Comparison of ENCODE assay signal across 13 cellular contexts in genomic region chr1:164638506-164639202, GRCh38.
DNase-seq lines count a peak whose midpoint lies in the region; ATAC-seq, FAIRE-seq and TF ChIP-seq lines count a peak whose summit lies in the region.
"Had no signal": no experiment of that assay in that cellular context is flagged by ENCODE, and none has a peak within 500 bp of the region (broad histone marks: within the 10 kb centered on the region; RNA-seq: fewer than 3 reads in every experiment).

No MANE protein-coding gene starts in this region.

- TF ChIP-seq CTCF in GM23338 (conservative IDR thresholded peaks at IDR 0.05; ENCODE audit: low read depth in 2 of 2) (no peak), PC-9 (conservative IDR thresholded peaks at IDR 0.05) (no peak), cardiac muscle cell (IDR thresholded peaks at IDR 0.05; ENCODE audit: low read depth, low read length) (no peak), pancreas (IDR thresholded peaks at IDR 0.05) (no peak)

- H3K4me2 ChIP-seq in GM23338: 0 out of 2 replicates have a peak overlapping the region, but pooled peaks have one; percentile 41
- peak overlapping the region; percentile 48 for H3K4me2 ChIP-seq in PC-9

- H3K27ac ChIP-seq in GM23338 (ENCODE audit: low read depth) (no peak overlapping the region), PC-9 (peak overlapping the region; percentile 86), cardiac muscle cell (peak overlapping the region; percentile 73), pancreas (peak overlapping the region; percentile 70 to 82 (median 76))

- peaks cover 36% of the 10 kb centered on the region for H3K36me3 Mint-ChIP-seq in GM23338 (ENCODE audit: low read depth)
- H3K36me3 Mint-ChIP-seq: naive thymus-derived CD8-positive, alpha-beta T cell had no signal

- no peaks in the 10 kb centered on the region for H3K9me3 Mint-ChIP-seq in GM23338

- H3K4me1 ChIP-seq in GM23338 (ENCODE audit: insufficient read depth) (peaks cover 60% of the 10 kb centered on the region), PC-9 (replicated peaks; ENCODE audit: insufficient read depth) (peaks cover 62% of the 10 kb centered on the region), cardiac muscle cell (ENCODE audit: low read depth) (peaks cover 50% of the 10 kb centered on the region), pancreas (peaks cover 62 to 82% (median 76%) of the 10 kb centered on the region in 3 donors)

- DNase-seq in GM23338 (ENCODE audit: low spot score) (no peak), PC-9 (no peak), cardiac muscle cell (ENCODE audit: low read depth in 1 of 2, low spot score in 1 of 2) (no peak), pancreas (no peak)
- DNase-seq in activated effector memory CD4-positive, alpha-beta T cell treated with Interleukin-2 at 50 U/mL for 16 hours: no peak
- DNase-seq: activated CD4-positive, alpha-beta T cell treated with anti-CD3 and anti-CD28 coated beads for 48 hours; central memory CD4-positive, alpha-beta T cell; naive thymus-derived CD8-positive, alpha-beta T cell; NCI-H1436 treated with DMSO at 0.1 percent for 48 hours had no signal

- BruUV-seq in PC-9 (replicated peaks; lab: Mats Ljungman, UMichigan): no TSS peak

- H2AFZ ChIP-seq in GM23338 (no peak overlapping the region), PC-9 (no peak overlapping the region)

- H3K27me3 ChIP-seq in GM23338 (ENCODE audit: insufficient read depth) (no peaks in the 10 kb centered on the region), PC-9 (ENCODE audit: insufficient read depth, low read depth) (no peaks in the 10 kb centered on the region), cardiac muscle cell (no peaks in the 10 kb centered on the region), pancreas (no peaks in the 10 kb centered on the region)

- peak overlapping the region; percentile 83 for H3K27ac Mint-ChIP-seq in GM23338
- H3K27ac Mint-ChIP-seq: activated T-helper 17 cell treated with anti-CD3 and anti-CD28 coated beads, Interleukin-2, amount 50 U/mL, for 72 hours; naive thymus-derived CD8-positive, alpha-beta T cell had no signal

- no peaks in the 10 kb centered on the region for H3K9me2 ChIP-seq in GM23338 (ENCODE audit: insufficient read depth)
- no peaks in the 10 kb centered on the region for H3K9me2 ChIP-seq in PC-9 (ENCODE audit: insufficient read depth)

- FAIRE-seq in pancreas (lab: Jason Lieb, UNC): no peak

- peak; percentile 26 for ATAC-seq in GM23338
- peak; percentile 29 to 55 (median 36) for ATAC-seq in pancreas
- ATAC-seq in GM21576 (IDR thresholded peaks at IDR 0.05; ENCODE audit: unreplicated experiment): no peak
- no peak for ATAC-seq in HG03378 (IDR thresholded peaks at IDR 0.05; ENCODE audit: unreplicated experiment)
- no peak for ATAC-seq in GM18867 (IDR thresholded peaks at IDR 0.05; ENCODE audit: unreplicated experiment)
- ATAC-seq: activated T-helper 17 cell treated with anti-CD3 and anti-CD28 coated beads, Interleukin-2, amount 50 U/mL, for 72 hours; naive thymus-derived CD8-positive, alpha-beta T cell had no signal

- WGBS in pancreas, 2 donors: 26 to 36% methylated on average over 14 of the region's 14 CpGs

- no peak overlapping the region for H3K4me3 ChIP-seq in GM23338
- no peak overlapping the region for H3K4me3 ChIP-seq in PC-9
- H3K4me3 ChIP-seq in cardiac muscle cell: no peak overlapping the region
- H3K4me3 ChIP-seq in pancreas: no peak overlapping the region

- CTCF ChIA-PET in PC-9 (lab: Charles Lee): no interaction called here

- H3K79me2 ChIP-seq in GM23338 (replicated peaks; ENCODE audit: insufficient read depth) (peaks cover 99% of the 10 kb centered on the region), PC-9 (ENCODE audit: low read depth) (peaks cover 51% of the 10 kb centered on the region)

- H3K9me3 ChIP-seq in PC-9 (ENCODE audit: insufficient read depth, low read depth) (no peaks in the 10 kb centered on the region), cardiac muscle cell (ENCODE audit: low read depth) (no peaks in the 10 kb centered on the region), pancreas (no peaks in the 10 kb centered on the region)

- H3F3A ChIP-seq in GM23338 (replicated peaks; ENCODE audit: low read depth) (0 out of 2 replicates have a peak, but pooled peaks cover 7% of the 10 kb centered on the region), PC-9 (ENCODE audit: insufficient read depth, low read depth) (peaks cover 33% of the 10 kb centered on the region)

- no peak overlapping the region for H3K4me3 Mint-ChIP-seq in GM23338
- H3K4me3 Mint-ChIP-seq: activated T-helper 17 cell treated with anti-CD3 and anti-CD28 coated beads, Interleukin-2, amount 50 U/mL, for 72 hours; naive thymus-derived CD8-positive, alpha-beta T cell had no signal

- intact Hi-C loops in PC-9 (cut with micrococcal nuclease; ENCODE audit: unreplicated experiment) (loop anchor here (5.0 kb wide), 2 partner anchors 44 to 81 kb away; partner anchors contain the start of gene PBX1), pancreas (cut with DNase I) (no loop called here)

- H3K36me3 ChIP-seq in GM23338 (ENCODE audit: insufficient read depth) (peaks cover 4% of the 10 kb centered on the region; the same call in 1 of the 2 replicates), PC-9 (ENCODE audit: low read depth) (no peaks in the 10 kb centered on the region), cardiac muscle cell (peaks cover 8% of the 10 kb centered on the region), pancreas (no peaks in the 10 kb centered on the region)

- H3K27me3 Mint-ChIP-seq in GM23338 (ENCODE audit: insufficient read depth, low read depth, poor library complexity): peaks cover 4% of the 10 kb centered on the region
- H3K27me3 Mint-ChIP-seq: activated T-helper 17 cell treated with anti-CD3 and anti-CD28 coated beads, Interleukin-2, amount 50 U/mL, for 72 hours; naive thymus-derived CD8-positive, alpha-beta T cell had no signal

- POLR2A ChIA-PET in PC-9 (lab: Charles Lee; ENCODE audit: unreplicated experiment): no interaction called here

- H4K20me1 ChIP-seq in GM23338 (replicated peaks; ENCODE audit: insufficient read depth): peaks cover 32% of the 10 kb centered on the region
- no peaks in the 10 kb centered on the region for H4K20me1 ChIP-seq in PC-9 (ENCODE audit: insufficient read depth)

- H3K4me1 Mint-ChIP-seq in GM23338: peaks cover 75% of the 10 kb centered on the region
- H3K4me1 Mint-ChIP-seq: activated T-helper 17 cell treated with anti-CD3 and anti-CD28 coated beads, Interleukin-2, amount 50 U/mL, for 72 hours; naive thymus-derived CD8-positive, alpha-beta T cell had no signal

TF ChIP-seq in GM23338, 12 proteins besides CTCF, POLR2A, EP300 and RAD21 (continues in another document):
- TF ChIP-seq ZNF462 (CRISPR knock-in tag; IDR thresholded peaks at IDR 0.05) (no peak), POLR2AphosphoS5 (IDR thresholded peaks at IDR 0.05; ENCODE audit: low read depth) (no peak), EZH2phosphoT487 (IDR thresholded peaks at IDR 0.05; ENCODE audit: unreplicated experiment) (no peak)

Comparison
In these comparisons a context has a peak if more than half of its experiments do, and no peak if none do; other contexts are left out.
1. ATAC-seq: peak in GM23338 (single experiment) and pancreas (4 of 4); none in GM21576 (single experiment), HG03378 (single experiment) and GM18867 (single experiment).